29 cellular contexts compared by ENCODE assay signal in genomic region chr2:15571729-15572128, GRCh38.
"Had no signal": no experiment of that assay in that cellular context is flagged by ENCODE, and none has a peak within 500 bp of the region (broad histone marks: within the 10 kb centered on the region; RNA-seq: fewer than 3 reads in every experiment).

No MANE protein-coding gene starts in this region.

- H3K36me3 Mint-ChIP-seq: activated naive CD8-positive, alpha-beta T cell treated with anti-CD3 and anti-CD28 coated beads for 36 hours; WTC11 had no signal

- H3K4me2 ChIP-seq: SK-N-SH had no signal

- H3K36me3 ChIP-seq: brain microvascular endothelial cell, SJCRH30 had no signal

- H3K4me3 ChIP-seq: SJCRH30 had no signal

- ATAC-seq: activated T-cell treated with anti-CD3 and anti-CD28 coated beads, Interleukin-2, amount 50 U/mL, for 72 hours; activated T-helper 17 cell treated with anti-CD3 and anti-CD28 coated beads, Interleukin-2, amount 50 U/mL, for 72 hours; Panc1; WTC11 had no signal

- H3K27ac Mint-ChIP-seq: activated CD4-positive, alpha-beta memory T cell treated with anti-CD3 and anti-CD28 coated beads, Interleukin-2, amount 10 ng/mL, durations not matched to agents 7 days and 5 days; activated naive CD8-positive, alpha-beta T cell treated with anti-CD3 and anti-CD28 coated beads for 36 hours; activated T-cell treated with anti-CD3 and anti-CD28 coated beads, Interleukin-2, amount 50 U/mL, for 72 hours; activated T-helper 17 cell treated with anti-CD3 and anti-CD28 coated beads, Interleukin-2, amount 50 U/mL, for 72 hours; T-helper 1 cell treated with Interleukin-12 subunit alpha and Interleukin-12 subunit beta and Interleukin-4 antibody, amounts not matched to agents 30 μg/mL and 1 μg/mL, for 36 hours; T-helper 2 cell treated with Interferon-gamma antibody and Interleukin-4, amounts not matched to agents 5 μg/mL and 100 μg/mL, for 36 hours; WTC11 had no signal

- H3K9me3 ChIP-seq: SJCRH30, SK-N-SH had no signal

- DNase-seq: activated CD4-positive, alpha-beta memory T cell treated with anti-CD3 and anti-CD28 coated beads, Interleukin-2, amount 10 ng/mL, durations not matched to agents 7 days and 5 days; activated CD4-positive, alpha-beta T cell treated with anti-CD3 and anti-CD28 coated beads for 4 hours; activated CD4-positive, CD25-positive, alpha-beta regulatory T cell treated with anti-CD3 and anti-CD28 coated beads, Interleukin-2, amount 50 U/mL, for 72 hours; activated CD8-positive, alpha-beta memory T cell treated with anti-CD3 and anti-CD28 coated beads for 24 hours; activated effector memory CD4-positive, alpha-beta T cell treated with anti-CD3 and anti-CD28 coated beads, Interleukin-2, amount 50 U/mL, for 16 hours; activated naive CD4-positive, alpha-beta T cell; activated naive CD4-positive, alpha-beta T cell treated with anti-CD3 and anti-CD28 coated beads, Interleukin-2, amount 50 U/mL, for 16 hours; activated naive CD8-positive, alpha-beta T cell treated with anti-CD3 and anti-CD28 coated beads for 36 hours; activated T-cell treated with anti-CD3 and anti-CD28 coated beads, Interleukin-2, amount 50 U/mL, for 1 hour; activated T-cell treated with anti-CD3 and anti-CD28 coated beads, Interleukin-2, amount 50 U/mL, for 72 hours; amniotic stem cell; aorta; brain microvascular endothelial cell; central memory CD4-positive, alpha-beta T cell; Karpas-422; NCI-H1105 treated with DMSO at 0.1 percent for 48 hours; NCI-H1436 treated with DMSO at 0.1 percent for 48 hours; NCI-H1694 treated with DMSO at 0.1 percent for 48 hours; NCI-H2029; NCI-H345; NCI-H524 treated with DMSO at 0.1 percent for 48 hours; SHP77; SJCRH30; SK-N-SH had no signal

- H3K4me1 Mint-ChIP-seq: activated CD4-positive, alpha-beta memory T cell treated with anti-CD3 and anti-CD28 coated beads, Interleukin-2, amount 10 ng/mL, durations not matched to agents 7 days and 5 days; activated naive CD8-positive, alpha-beta T cell treated with anti-CD3 and anti-CD28 coated beads for 36 hours; activated T-helper 17 cell treated with anti-CD3 and anti-CD28 coated beads, Interleukin-2, amount 50 U/mL, for 72 hours; WTC11 had no signal

- H3K27ac ChIP-seq: brain microvascular endothelial cell, SJCRH30 had no signal

- H3K4me3 Mint-ChIP-seq: activated CD4-positive, alpha-beta memory T cell treated with anti-CD3 and anti-CD28 coated beads, Interleukin-2, amount 10 ng/mL, durations not matched to agents 7 days and 5 days; activated naive CD8-positive, alpha-beta T cell treated with anti-CD3 and anti-CD28 coated beads for 36 hours; activated T-cell treated with anti-CD3 and anti-CD28 coated beads, Interleukin-2, amount 50 U/mL, for 72 hours; activated T-helper 17 cell treated with anti-CD3 and anti-CD28 coated beads, Interleukin-2, amount 50 U/mL, for 72 hours; T-helper 1 cell treated with Interleukin-12 subunit alpha and Interleukin-12 subunit beta and Interleukin-4 antibody, amounts not matched to agents 30 μg/mL and 1 μg/mL, for 36 hours; T-helper 2 cell treated with Interferon-gamma antibody and Interleukin-4, amounts not matched to agents 5 μg/mL and 100 μg/mL, for 36 hours; WTC11 had no signal

- H3K9me3 Mint-ChIP-seq: activated CD4-positive, alpha-beta memory T cell treated with anti-CD3 and anti-CD28 coated beads, Interleukin-2, amount 10 ng/mL, durations not matched to agents 7 days and 5 days; activated naive CD8-positive, alpha-beta T cell treated with anti-CD3 and anti-CD28 coated beads for 36 hours; activated T-cell treated with anti-CD3 and anti-CD28 coated beads, Interleukin-2, amount 50 U/mL, for 72 hours; activated T-helper 17 cell treated with anti-CD3 and anti-CD28 coated beads, Interleukin-2, amount 50 U/mL, for 72 hours; T-helper 1 cell treated with Interleukin-12 subunit alpha and Interleukin-12 subunit beta and Interleukin-4 antibody, amounts not matched to agents 30 μg/mL and 1 μg/mL, for 36 hours; T-helper 2 cell treated with Interferon-gamma antibody and Interleukin-4, amounts not matched to agents 5 μg/mL and 100 μg/mL, for 36 hours; WTC11 had no signal

- H3K27me3 ChIP-seq: brain microvascular endothelial cell, SJCRH30 had no signal

- H3K9me2 ChIP-seq: SK-N-SH had no signal

- H3K27me3 Mint-ChIP-seq: activated CD4-positive, alpha-beta memory T cell treated with anti-CD3 and anti-CD28 coated beads, Interleukin-2, amount 10 ng/mL, durations not matched to agents 7 days and 5 days had no signal

- H3K9ac ChIP-seq: SK-N-SH had no signal
